In the genomic region with DNA sequence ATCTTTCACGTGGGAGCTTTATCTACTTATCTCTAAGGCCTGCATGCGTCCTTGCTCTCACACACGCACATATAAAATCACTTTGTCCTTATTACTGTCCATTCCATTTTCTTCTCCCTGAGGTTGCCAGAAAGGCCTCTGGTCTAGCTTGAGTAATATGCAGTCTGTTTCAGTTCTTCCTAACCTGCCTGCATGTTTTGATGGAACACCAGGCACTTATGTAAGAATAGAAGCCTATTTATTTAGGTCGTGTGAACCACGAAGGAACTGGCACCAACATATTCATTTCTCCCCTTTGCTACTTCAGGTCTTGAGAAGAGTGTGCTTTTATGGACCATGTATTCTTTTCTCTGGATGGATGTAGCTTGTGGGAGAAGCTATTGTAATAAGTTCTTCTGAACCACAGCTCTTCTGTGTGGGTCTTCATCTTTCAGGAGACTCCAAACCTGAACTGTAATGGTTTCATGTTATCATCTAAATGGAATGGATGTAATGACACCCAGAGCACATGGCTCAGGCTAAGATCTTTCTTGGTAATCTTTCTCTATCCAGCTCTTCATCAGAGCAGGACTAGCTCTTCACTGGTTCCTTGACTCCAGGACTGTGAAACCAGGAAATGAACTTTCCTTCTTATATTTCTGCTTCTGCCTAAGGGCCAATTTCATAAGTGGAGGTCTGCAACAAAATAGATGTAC, we compare ENCODE assay signal across 23 cellular contexts. TPM values are rescaled to one million over a fixed set of nuclear protein-coding genes. Genes with fewer than 3 reads are reported as not detected.
DNase-seq lines count a peak whose midpoint lies in the region; ATAC-seq, FAIRE-seq and TF ChIP-seq lines count a peak whose summit lies in the region.
"Had no signal": no experiment of that assay in that cellular context is flagged by ENCODE, and none has a peak within 500 bp of the region (broad histone marks: within the 10 kb centered on the region; RNA-seq: fewer than 3 reads in every experiment).

No MANE protein-coding gene starts in this region.

- no peak for TF ChIP-seq CTCF in brain microvascular endothelial cell (IDR thresholded peaks at IDR 0.05; ENCODE audit: low read depth, low read length, missing control alignments)
- no peak for TF ChIP-seq CTCF in pancreas (IDR thresholded peaks at IDR 0.05)

- peaks cover 12% of the 10 kb centered on the region; the same call in 1 of the 2 replicates for H4K20me1 ChIP-seq in Karpas-422 (ENCODE audit: insufficient read depth, low read depth, low read length)

- ATAC-seq in pancreas (peak in 3 of 4 donors; percentile 14 to 22 (median 18)), GM21367 (IDR thresholded peaks at IDR 0.05; ENCODE audit: unreplicated experiment) (no peak)
- ATAC-seq: heart left ventricle had no signal

- H3K27me3 ChIP-seq in Karpas-422 (ENCODE audit: low read length) (no peaks in the 10 kb centered on the region), brain microvascular endothelial cell (replicated peaks) (no peaks in the 10 kb centered on the region), pancreas (no peaks in the 10 kb centered on the region)
- H3K27me3 ChIP-seq: heart left ventricle, neutrophil, stomach had no signal

- H3K4me1 ChIP-seq in Karpas-422 (ENCODE audit: low read length), result no peaks in the 10 kb centered on the region
- H3K4me1 ChIP-seq in pancreas, result no peaks in the 10 kb centered on the region

- no peak overlapping the region for H3K4me2 ChIP-seq in Karpas-422 (ENCODE audit: low read depth, low read length, poor library complexity, severe bottlenecking)

- H3K36me3 ChIP-seq in Karpas-422 (ENCODE audit: insufficient read depth, low read length) (no peaks in the 10 kb centered on the region), brain microvascular endothelial cell (replicated peaks) (no peaks in the 10 kb centered on the region), pancreas (no peaks in the 10 kb centered on the region)
- H3K36me3 ChIP-seq: heart left ventricle, neutrophil, stomach had no signal

- H3K4me3 ChIP-seq in Karpas-422 (ENCODE audit: low read length), result no peak overlapping the region
- H3K4me3 ChIP-seq in brain microvascular endothelial cell (ENCODE audit: low read depth, low read length), result no peak overlapping the region
- H3K4me3 ChIP-seq in pancreas, result no peak overlapping the region
- H3K4me3 ChIP-seq: heart left ventricle, stomach had no signal

- 38 to 42% methylated on average over 5 of the region's 5 CpGs for WGBS in pancreas, 2 donors

- H3K9me3 ChIP-seq in Karpas-422 (ENCODE audit: low read length) (no peaks in the 10 kb centered on the region), pancreas (no peaks in the 10 kb centered on the region)
- H3K9me3 ChIP-seq: heart left ventricle, neutrophil, stomach had no signal

- DNase-seq in DMS53 (lab: John Stamatoyannopoulos, UW) (peak; percentile 15), DMS53 treated with DMSO at 0.1 percent for 48 hours (lab: John Stamatoyannopoulos, UW; ENCODE audit: unreplicated experiment) (no peak), Karpas-422 (peak; percentile 30), brain microvascular endothelial cell (no peak), pancreas (no peak), occipital lobe (lab: John Stamatoyannopoulos, UW) (no peak)
- DNase-seq in activated CD8-positive, alpha-beta memory T cell treated with anti-CD3 and anti-CD28 coated beads for 24 hours, result no peak
- DNase-seq: activated CD4-positive, alpha-beta T cell treated with anti-CD3 and anti-CD28 coated beads, Interleukin-2, amount 10 ng/mL, durations not matched to agents 7 days and 5 days; activated naive CD8-positive, alpha-beta T cell treated with anti-CD3 and anti-CD28 coated beads, Interleukin-2, amount 10 ng/mL, durations not matched to agents 7 days and 5 days; AML-193; CD8-positive, alpha-beta memory T cell; DMS79; heart left ventricle; KG1; NCI-H1092 treated with DMSO at 0.1 percent for 48 hours; NCI-H2107; NCI-H524; retina; stimulated activated CD4-positive, alpha-beta T cell treated with anti-CD3 and anti-CD28 coated beads, Interleukin-12 subunit alpha, Interleukin-12 subunit beta, amount 100 ng/mL, for 4 hours; stomach had no signal

- no peak overlapping the region for H3K9ac ChIP-seq in Karpas-422 (ENCODE audit: low read length)

- no peak for FAIRE-seq in pancreas (lab: Jason Lieb, UNC)

- H3K9me2 ChIP-seq in Karpas-422 (replicated peaks; ENCODE audit: insufficient read depth, low read length), result no peaks in the 10 kb centered on the region

- H3K79me2 ChIP-seq in Karpas-422 (ENCODE audit: low read length), result no peaks in the 10 kb centered on the region

- no peak overlapping the region for H3K27ac ChIP-seq in Karpas-422 (ENCODE audit: low read length)
- H3K27ac ChIP-seq in brain microvascular endothelial cell, result peak overlapping the region; percentile 10
- no peak overlapping the region for H3K27ac ChIP-seq in pancreas
- H3K27ac ChIP-seq: 22Rv1, heart left ventricle, neutrophil, stomach had no signal

- in situ Hi-C loops in brain microvascular endothelial cell (cut with HindIII; ENCODE audit: low pct_ligation_motif_present, low sequenced_read_pairs), result no loop called here

- no peak overlapping the region for H2AFZ ChIP-seq in Karpas-422 (ENCODE audit: low read length)

- intact Hi-C loops in pancreas (cut with DNase I), result no loop called here

RNA-seq across cellular contexts. Expression of gene UBE2E2, which starts 53.8 kb away (rescaled TPM):
- total RNA-seq in Karpas-422 (2014; rRNA removed; shearing (Covaris generic); ENCODE audit: low replicate concordance), result 10.1 and 14.7 TPM in 2 replicates
- total RNA-seq in pancreas (10 to 100 TPM in 1 of 6 donors, 1 to 10 TPM in 5; 3.7 to 11.6 (median 6.0) TPM), occipital lobe (40.2 TPM)
- polyA plus RNA-seq in pancreas, result 1 to 10 TPM; 3.3 to 6.9 TPM

Comparison
In these comparisons a context has a peak if more than half of its experiments do, and no peak if none do; other contexts are left out.
1. DNase-seq: peak in DMS53 (single experiment) and Karpas-422 (single experiment); none in DMS53 treated with DMSO at 0.1 percent for 48 hours (single experiment), brain microvascular endothelial cell (single experiment), pancreas (0 of 6), activated CD8-positive, alpha-beta memory T cell treated with anti-CD3 and anti-CD28 coated beads for 24 hours (single experiment) and occipital lobe (single experiment).